21 cellular contexts compared by ENCODE assay signal in the genomic region with DNA sequence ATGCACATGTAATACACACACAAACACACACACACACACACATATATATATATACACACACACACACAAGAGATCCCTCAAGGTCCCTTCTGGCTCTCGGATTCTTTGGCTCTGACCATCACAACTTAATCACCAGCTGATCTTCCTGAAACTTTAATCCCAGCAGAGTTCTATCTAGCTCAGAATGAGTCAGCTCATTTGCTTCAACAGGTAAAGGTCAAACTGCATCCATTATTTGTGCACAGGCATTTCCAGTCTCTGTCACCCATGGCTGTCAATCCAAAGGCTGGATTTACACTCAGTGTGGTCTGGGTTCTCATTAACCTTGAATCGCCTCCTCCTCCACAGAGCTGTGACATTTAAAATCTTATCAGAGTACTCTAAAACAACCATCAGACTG.
DNase-seq lines count a peak whose midpoint lies in the region; ATAC-seq and TF ChIP-seq lines count a peak whose summit lies in the region.
"Had no signal": no experiment of that assay in that cellular context is flagged by ENCODE, and none has a peak within 500 bp of the region (broad histone marks: within the 10 kb centered on the region; RNA-seq: fewer than 3 reads in every experiment).

No MANE protein-coding gene starts in this region.

- no peaks in the 10 kb centered on the region for H3K9me3 Mint-ChIP-seq in MCF 10A (ENCODE audit: unreplicated experiment)
- H3K9me3 Mint-ChIP-seq: activated naive CD4-positive, alpha-beta T cell treated with anti-CD3 and anti-CD28 coated beads, Interleukin-2, amount 50 U/mL, for 72 hours; activated T-cell treated with anti-CD3 and anti-CD28 coated beads, Interleukin-2, amount 50 U/mL, for 24 hours; CD4-positive, CD25-positive, alpha-beta regulatory T cell had no signal

- H3K36me3 Mint-ChIP-seq in MCF 10A (ENCODE audit: insufficient read depth, unreplicated experiment) = no peaks in the 10 kb centered on the region
- H3K36me3 Mint-ChIP-seq: activated naive CD4-positive, alpha-beta T cell treated with anti-CD3 and anti-CD28 coated beads, Interleukin-2, amount 50 U/mL, for 72 hours; CD4-positive, CD25-positive, alpha-beta regulatory T cell had no signal

- H3K79me2 ChIP-seq in OCI-LY7 (ENCODE audit: insufficient read depth, low read depth, low read length) = no peaks in the 10 kb centered on the region

- CTCF ChIA-PET in MCF 10A (lab: Yijun Ruan, JAX) = interaction anchor here (0.6 to 0.7 kb wide), 6 partner anchors 13 to 1152 kb away, joined by 3 to 4 read pairs (median 3); no protein-coding TSS in a partner anchor
- CTCF ChIA-PET in OCI-LY7 (lab: Charles Lee; ENCODE audit: unreplicated experiment) = interaction anchor here (1.5 kb wide), 1 partner anchor 10 kb away, joined by 4 read pairs; no protein-coding TSS in a partner anchor

- no peak overlapping the region for H3K4me3 Mint-ChIP-seq in MCF 10A (ENCODE audit: unreplicated experiment)
- H3K4me3 Mint-ChIP-seq: activated T-cell treated with anti-CD3 and anti-CD28 coated beads, Interleukin-2, amount 50 U/mL, for 24 hours; CD4-positive, CD25-positive, alpha-beta regulatory T cell had no signal

- H3K27me3 ChIP-seq in breast epithelium (no peaks in the 10 kb centered on the region), body of pancreas (no peaks in the 10 kb centered on the region)
- H3K27me3 ChIP-seq: ovary, tibial artery had no signal

- peaks cover 19% of the 10 kb centered on the region for H3K4me1 Mint-ChIP-seq in MCF 10A (ENCODE audit: insufficient read depth, unreplicated experiment)

- 65 to 67% methylated on average over 2 of the region's 2 CpGs for WGBS in body of pancreas, 2 donors

- H3K27ac Mint-ChIP-seq in MCF 10A (ENCODE audit: low read depth, unreplicated experiment) = no peak overlapping the region
- H3K27ac Mint-ChIP-seq: activated naive CD4-positive, alpha-beta T cell treated with anti-CD3 and anti-CD28 coated beads, Interleukin-2, amount 50 U/mL, for 72 hours; activated T-cell treated with anti-CD3 and anti-CD28 coated beads, Interleukin-2, amount 50 U/mL, for 24 hours; CD4-positive, CD25-positive, alpha-beta regulatory T cell had no signal

- H3K9me3 ChIP-seq in breast epithelium (no peaks in the 10 kb centered on the region), body of pancreas (no peaks in the 10 kb centered on the region), OCI-LY7 (ENCODE audit: low read length) (no peaks in the 10 kb centered on the region)
- H3K9me3 ChIP-seq: ovary, SK-N-SH, tibial artery had no signal

- peak; percentile 50 for DNase-seq in MCF 10A (ENCODE audit: unreplicated experiment)
- no peak for DNase-seq in breast epithelium (ENCODE audit: low spot score in 2 of 2)
- DNase-seq in amniotic epithelial cell (ENCODE audit: low read depth) = peak; percentile 48
- peak; percentile 70 for DNase-seq in iris pigment epithelial cell (ENCODE audit: low read depth)
- no peak for DNase-seq in putamen (ENCODE audit: low spot score)
- no peak for DNase-seq in body of pancreas
- DNase-seq in OCI-LY7 (ENCODE audit: low spot score) = no peak
- DNase-seq: activated CD4-positive, alpha-beta T cell treated with anti-CD3 and anti-CD28 coated beads, Interleukin-2, amount 50 U/mL, for 1 hour; activated T-cell treated with anti-CD3 and anti-CD28 coated beads, Interleukin-2, amount 50 U/mL, for 24 hours; CD4-positive, CD25-positive, alpha-beta regulatory T cell; hypothalamus; NCI-H1930; NCI-H510A treated with DMSO at 0.1 percent for 48 hours; ovary; tibial artery had no signal

- H3K9me2 ChIP-seq in OCI-LY7 (ENCODE audit: insufficient read depth, low read length) = no peaks in the 10 kb centered on the region
- H3K9me2 ChIP-seq: SK-N-SH had no signal

- H4K20me1 ChIP-seq in OCI-LY7 (ENCODE audit: insufficient read depth, low read length) = no peaks in the 10 kb centered on the region

- H3K27ac ChIP-seq in breast epithelium (no peak overlapping the region), body of pancreas (no peak overlapping the region), OCI-LY7 (ENCODE audit: low read depth, low read length, poor library complexity, severe bottlenecking) (no peak overlapping the region)
- H3K27ac ChIP-seq: 22Rv1, ovary, skin epidermis, tibial artery had no signal

- H3K36me3 ChIP-seq in breast epithelium (no peaks in the 10 kb centered on the region), body of pancreas (replicated peaks in 1 of 2; ENCODE audit: insufficient read depth in 1 of 2, low read depth in 2 of 2) (no peaks in the 10 kb centered on the region), OCI-LY7 (ENCODE audit: insufficient read depth, low read length) (no peaks in the 10 kb centered on the region)
- H3K36me3 ChIP-seq: ovary, tibial artery had no signal

- BruUV-seq in MCF 10A (replicated peaks; lab: Mats Ljungman, UMichigan) (no TSS peak), OCI-LY7 (replicated peaks; lab: Mats Ljungman, UMichigan) (no TSS peak)

- no peak overlapping the region for H2AFZ ChIP-seq in OCI-LY7 (ENCODE audit: low read length)

- POLR2A ChIA-PET in MCF 10A (lab: Yijun Ruan, JAX) = interaction anchor here (0.6 kb wide), 1 partner anchor 1824 kb away, joined by 3 read pairs; no protein-coding TSS in a partner anchor
- POLR2A ChIA-PET in OCI-LY7 (lab: Charles Lee) = interaction anchor here (1.1 kb wide), 1 partner anchor 22 kb away, joined by 6 read pairs; no protein-coding TSS in a partner anchor

- no peak overlapping the region for H3K4me2 ChIP-seq in OCI-LY7 (ENCODE audit: low read length)
- H3K4me2 ChIP-seq: SK-N-SH had no signal

- TF ChIP-seq CTCF in MCF 10A (IDR thresholded peaks at IDR 0.05; ENCODE audit: unreplicated experiment) = no peak
- no peak for TF ChIP-seq CTCF in breast epithelium (IDR thresholded peaks at IDR 0.05)
- TF ChIP-seq CTCF in body of pancreas (IDR thresholded peaks at IDR 0.05) = no peak
- TF ChIP-seq CTCF in OCI-LY7 (conservative IDR thresholded peaks at IDR 0.05; ENCODE audit: low read length) = no peak

- H3K27me3 Mint-ChIP-seq in MCF 10A (ENCODE audit: insufficient read depth, unreplicated experiment) = no peaks in the 10 kb centered on the region
- H3K27me3 Mint-ChIP-seq: activated T-cell treated with anti-CD3 and anti-CD28 coated beads, Interleukin-2, amount 50 U/mL, for 24 hours; CD4-positive, CD25-positive, alpha-beta regulatory T cell had no signal

- TF ChIP-seq POLR2A in breast epithelium (IDR thresholded peaks at IDR 0.05) (no peak), body of pancreas (IDR thresholded peaks at IDR 0.05) (no peak)

- ATAC-seq in GM21786 (IDR thresholded peaks at IDR 0.05; ENCODE audit: unreplicated experiment) (no peak), body of pancreas (no peak)
- ATAC-seq: activated naive CD4-positive, alpha-beta T cell treated with anti-CD3 and anti-CD28 coated beads, Interleukin-2, amount 50 U/mL, for 72 hours; left lobe of liver had no signal

- intact Hi-C loops in MCF 10A (cut with micrococcal nuclease) (no loop called here), breast epithelium (cut with DNase I; ENCODE audit: low total_unique reads) (no loop called here), body of pancreas (cut with DNase I) (no loop called here), OCI-LY7 (cut with micrococcal nuclease; ENCODE audit: unreplicated experiment) (no loop called here)

- H3K4me1 ChIP-seq in breast epithelium = no peaks in the 10 kb centered on the region
- H3K4me1 ChIP-seq in body of pancreas = peaks cover 3% of the 10 kb centered on the region
- H3K4me1 ChIP-seq in OCI-LY7 (ENCODE audit: insufficient read depth, low read length, poor library complexity, severe bottlenecking) = peaks cover 54% of the 10 kb centered on the region

- H3K4me3 ChIP-seq in breast epithelium (no peak overlapping the region), body of pancreas (no peak overlapping the region), OCI-LY7 (ENCODE audit: low read depth, low read length, poor library complexity, severe bottlenecking) (no peak overlapping the region)
- H3K4me3 ChIP-seq: ovary, skin epidermis, tibial artery had no signal

Comparison
In these comparisons a context has a peak if more than half of its experiments do, and no peak if none do; other contexts are left out.
1. DNase-seq: peak in MCF 10A (single experiment), amniotic epithelial cell (single experiment) and iris pigment epithelial cell (single experiment); none in breast epithelium (0 of 2), putamen (single experiment), body of pancreas (0 of 4) and OCI-LY7 (single experiment).